ENCODE assay signal across 8 cellular contexts in genomic region chr16:80526418-80527061, GRCh38. TPM values are rescaled to one million over a fixed set of nuclear protein-coding genes. Genes with fewer than 3 reads are reported as not detected.
DNase-seq lines count a peak whose midpoint lies in the region; ATAC-seq, FAIRE-seq and TF ChIP-seq lines count a peak whose summit lies in the region.

No MANE protein-coding gene starts in this region.

- no peak overlapping the region for H3K4me3 ChIP-seq in mucosa of descending colon

- peak; percentile 69 for TF ChIP-seq CTCF in mucosa of descending colon (IDR thresholded peaks at IDR 0.05)

- peak; percentile 65 for FAIRE-seq in H54 (lab: Jason Lieb, UNC)

- ATAC-seq in mucosa of descending colon (peak; percentile 75), HG03095 (IDR thresholded peaks at IDR 0.05; ENCODE audit: unreplicated experiment) (no peak)
- no peak for ATAC-seq in stimulated activated naive CD8-positive, alpha-beta T cell treated with anti-CD3 and anti-CD28 coated beads, Interleukin-15, Interleukin-2, amounts not matched to agents 100 U/mL and 50 U/mL, for 24 hours

- no peaks in the 10 kb centered on the region for H3K4me1 ChIP-seq in mucosa of descending colon (ENCODE audit: low read depth)

- intact Hi-C loops in mucosa of descending colon (cut with DNase I, micrococcal nuclease), result no loop called here

- no peaks in the 10 kb centered on the region for H3K36me3 ChIP-seq in mucosa of descending colon (ENCODE audit: low read depth)

- DNase-seq in ELF-1 (ENCODE audit: low read depth, low spot score) (peak; percentile 56), H54 (ENCODE audit: insufficient read length, low spot score) (peak; percentile 7), NCI-H2171 treated with DMSO at 0.1 percent for 48 hours (lab: John Stamatoyannopoulos, UW) (peak; percentile 41), mucosa of descending colon (peak in 2 of 3 donors; percentile 23 to 53)
- peak; percentile 65 for DNase-seq in activated CD4-positive, alpha-beta T cell treated with anti-CD3 and anti-CD28 coated beads for 48 hours
- peak; percentile 42 for DNase-seq in effector CD4-positive, alpha-beta T cell
- DNase-seq in stimulated activated naive CD8-positive, alpha-beta T cell treated with anti-CD3 and anti-CD28 coated beads, Interleukin-15, Interleukin-2, amounts not matched to agents 100 U/mL and 50 U/mL, for 24 hours, result peak; percentile 57

- TF ChIP-seq POLR2A in H54 (IDR thresholded peaks at IDR 0.05; ENCODE audit: low read depth, low read length), result no peak

- no peaks in the 10 kb centered on the region for H3K9me3 ChIP-seq in mucosa of descending colon

RNA-seq across cellular contexts. Expression of gene DYNLRB2, which starts 14.3 kb away (rescaled TPM):
- not detected for total RNA-seq in mucosa of descending colon

Comparison
In these comparisons a context has a peak if more than half of its experiments do, and no peak if none do; other contexts are left out.
1. DNase-seq: peak in every context shown above with its lines; median percentile 65 in activated CD4-positive, alpha-beta T cell treated with anti-CD3 and anti-CD28 coated beads for 48 hours; 57 in stimulated activated naive CD8-positive, alpha-beta T cell treated with anti-CD3 and anti-CD28 coated beads, Interleukin-15, Interleukin-2, amounts not matched to agents 100 U/mL and 50 U/mL, for 24 hours; 56 in ELF-1; 42 in effector CD4-positive, alpha-beta T cell; 41 in NCI-H2171 treated with DMSO at 0.1 percent for 48 hours; 38 in mucosa of descending colon; 7 in H54.